In genomic region chr9:124881138-124881743, GRCh38 we compare ENCODE assay signal across 18 cellular contexts. TPM values are rescaled to one million over a fixed set of nuclear protein-coding genes. Genes with fewer than 3 reads are reported as not detected.
"Had no signal": no experiment of that assay in that cellular context is flagged by ENCODE, and none has a peak within 500 bp of the region (broad histone marks: within the 10 kb centered on the region; RNA-seq: fewer than 3 reads in every experiment).

No MANE protein-coding gene starts in this region.

- ATAC-seq: gastrocnemius medialis, heart left ventricle, left colon had no signal

- H3K4me1 ChIP-seq: gastrocnemius medialis, heart left ventricle, right lobe of liver had no signal

- H3K27me3 ChIP-seq: cardiac muscle cell, gastrocnemius medialis, heart left ventricle, neural progenitor cell, ovary, right lobe of liver had no signal

- H3K9me3 Mint-ChIP-seq: activated CD4-positive, alpha-beta T cell treated with anti-CD3 and anti-CD28 coated beads, Interleukin-2, amount 10 ng/mL, durations not matched to agents 7 days and 5 days; neural progenitor cell had no signal

- H3K9me3 ChIP-seq: gastrocnemius medialis, heart left ventricle, ovary, right lobe of liver, thoracic aorta had no signal

- H3K27ac Mint-ChIP-seq: activated CD4-positive, alpha-beta T cell treated with anti-CD3 and anti-CD28 coated beads, Interleukin-2, amount 10 ng/mL, durations not matched to agents 7 days and 5 days; neural progenitor cell had no signal

- H3K27ac ChIP-seq: cardiac muscle cell, coronary artery, gastrocnemius medialis, heart left ventricle, neural progenitor cell, ovary, right lobe of liver, thoracic aorta had no signal

- H3K36me3 ChIP-seq: neural progenitor cell, ovary had no signal

- H3K4me2 ChIP-seq: neural progenitor cell had no signal

- H3K4me3 ChIP-seq: cardiac muscle cell, coronary artery, gastrocnemius medialis, heart left ventricle, neural progenitor cell, ovary, right lobe of liver, thoracic aorta had no signal

- DNase-seq: activated CD4-positive, alpha-beta T cell treated with anti-CD3 and anti-CD28 coated beads, Interleukin-2, amount 10 ng/mL, durations not matched to agents 7 days and 5 days; activated effector memory CD4-positive, alpha-beta T cell treated with Interleukin-2 at 50 U/mL for 16 hours; activated naive CD4-positive, alpha-beta T cell treated with anti-CD3 and anti-CD28 coated beads, Interleukin-2, amount 50 U/mL, for 16 hours; effector CD8-positive, alpha-beta T cell; gastrocnemius medialis; left colon; midbrain; ovary; right lobe of liver had no signal

- H3K27me3 Mint-ChIP-seq: activated CD4-positive, alpha-beta T cell treated with anti-CD3 and anti-CD28 coated beads, Interleukin-2, amount 10 ng/mL, durations not matched to agents 7 days and 5 days had no signal

- H3K4me3 Mint-ChIP-seq: activated CD4-positive, alpha-beta T cell treated with anti-CD3 and anti-CD28 coated beads, Interleukin-2, amount 10 ng/mL, durations not matched to agents 7 days and 5 days; neural progenitor cell had no signal

- H2AFZ ChIP-seq: neural progenitor cell had no signal

RNA-seq across cellular contexts. Expression of gene WDR38, which starts 28.0 kb away (rescaled TPM):
- total RNA-seq: activated CD4-positive, alpha-beta T cell treated with anti-CD3 and anti-CD28 coated beads, Interleukin-2, amount 10 ng/mL, durations not matched to agents 7 days and 5 days; cardiac muscle cell; gastrocnemius medialis; heart left ventricle; left colon; lung microvascular endothelial cell; myocyte; pulmonary artery endothelial cell; right lobe of liver; thoracic aorta; urinary bladder had no signal
